1 cellular context compared by ENCODE assay signal in the genomic region with DNA sequence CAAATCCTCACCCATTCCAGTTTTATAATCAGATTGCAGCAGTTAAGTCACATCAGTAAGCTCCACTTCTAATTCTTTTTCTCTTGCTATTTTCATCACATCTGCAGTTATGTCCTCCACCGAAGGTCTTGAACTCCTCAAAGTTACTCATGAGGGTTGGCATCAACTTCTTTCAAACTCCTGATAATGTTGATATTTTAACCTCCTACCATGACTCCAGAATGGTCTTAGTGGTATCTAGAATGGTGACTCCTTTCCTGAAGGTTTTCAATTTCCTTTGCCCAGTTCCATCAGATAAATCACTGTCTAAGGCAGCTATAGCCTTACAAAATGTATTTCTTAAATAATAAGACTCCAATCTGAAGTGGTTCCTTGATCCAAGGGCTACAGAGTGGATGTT.
TF ChIP-seq lines count a peak whose summit lies in the region.

No MANE protein-coding gene starts in this region.

TF ChIP-seq in SK-N-SH, 30 proteins besides CTCF, POLR2A, EP300 and RAD21 (continued from another document):
- TF ChIP-seq TAF1 (IDR thresholded peaks at IDR 0.05; ENCODE audit: borderline replicate concordance, low read depth, low read length) (no peak), NRF1 (IDR thresholded peaks at IDR 0.05; ENCODE audit: low read depth, low read length) (no peak), YY1 (IDR thresholded peaks at IDR 0.05; ENCODE audit: low read depth) (no peak), TCF12 (IDR thresholded peaks at IDR 0.05) (no peak), EZH2phosphoT487 (IDR thresholded peaks at IDR 0.05; ENCODE audit: borderline replicate concordance, low read depth) (no peak), JUND (IDR thresholded peaks at IDR 0.05) (no peak), FOXJ3 (CRISPR knock-in tag; IDR thresholded peaks at IDR 0.05) (no peak), GABPA (IDR thresholded peaks at IDR 0.05; ENCODE audit: low read depth) (no peak), GATA2 (CRISPR knock-in tag; IDR thresholded peaks at IDR 0.05) (no peak)
- TF ChIP-seq, protein P1, sequence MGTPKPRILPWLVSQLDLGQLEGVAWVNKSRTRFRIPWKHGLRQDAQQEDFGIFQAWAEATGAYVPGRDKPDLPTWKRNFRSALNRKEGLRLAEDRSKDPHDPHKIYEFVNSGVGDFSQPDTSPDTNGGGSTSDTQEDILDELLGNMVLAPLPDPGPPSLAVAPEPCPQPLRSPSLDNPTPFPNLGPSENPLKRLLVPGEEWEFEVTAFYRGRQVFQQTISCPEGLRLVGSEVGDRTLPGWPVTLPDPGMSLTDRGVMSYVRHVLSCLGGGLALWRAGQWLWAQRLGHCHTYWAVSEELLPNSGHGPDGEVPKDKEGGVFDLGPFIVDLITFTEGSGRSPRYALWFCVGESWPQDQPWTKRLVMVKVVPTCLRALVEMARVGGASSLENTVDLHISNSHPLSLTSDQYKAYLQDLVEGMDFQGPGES (IDR thresholded peaks at IDR 0.05; ENCODE audit: low read depth, low read length) = no peak
- TF ChIP-seq, protein P2, sequence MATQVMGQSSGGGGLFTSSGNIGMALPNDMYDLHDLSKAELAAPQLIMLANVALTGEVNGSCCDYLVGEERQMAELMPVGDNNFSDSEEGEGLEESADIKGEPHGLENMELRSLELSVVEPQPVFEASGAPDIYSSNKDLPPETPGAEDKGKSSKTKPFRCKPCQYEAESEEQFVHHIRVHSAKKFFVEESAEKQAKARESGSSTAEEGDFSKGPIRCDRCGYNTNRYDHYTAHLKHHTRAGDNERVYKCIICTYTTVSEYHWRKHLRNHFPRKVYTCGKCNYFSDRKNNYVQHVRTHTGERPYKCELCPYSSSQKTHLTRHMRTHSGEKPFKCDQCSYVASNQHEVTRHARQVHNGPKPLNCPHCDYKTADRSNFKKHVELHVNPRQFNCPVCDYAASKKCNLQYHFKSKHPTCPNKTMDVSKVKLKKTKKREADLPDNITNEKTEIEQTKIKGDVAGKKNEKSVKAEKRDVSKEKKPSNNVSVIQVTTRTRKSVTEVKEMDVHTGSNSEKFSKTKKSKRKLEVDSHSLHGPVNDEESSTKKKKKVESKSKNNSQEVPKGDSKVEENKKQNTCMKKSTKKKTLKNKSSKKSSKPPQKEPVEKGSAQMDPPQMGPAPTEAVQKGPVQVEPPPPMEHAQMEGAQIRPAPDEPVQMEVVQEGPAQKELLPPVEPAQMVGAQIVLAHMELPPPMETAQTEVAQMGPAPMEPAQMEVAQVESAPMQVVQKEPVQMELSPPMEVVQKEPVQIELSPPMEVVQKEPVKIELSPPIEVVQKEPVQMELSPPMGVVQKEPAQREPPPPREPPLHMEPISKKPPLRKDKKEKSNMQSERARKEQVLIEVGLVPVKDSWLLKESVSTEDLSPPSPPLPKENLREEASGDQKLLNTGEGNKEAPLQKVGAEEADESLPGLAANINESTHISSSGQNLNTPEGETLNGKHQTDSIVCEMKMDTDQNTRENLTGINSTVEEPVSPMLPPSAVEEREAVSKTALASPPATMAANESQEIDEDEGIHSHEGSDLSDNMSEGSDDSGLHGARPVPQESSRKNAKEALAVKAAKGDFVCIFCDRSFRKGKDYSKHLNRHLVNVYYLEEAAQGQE (IDR thresholded peaks at IDR 0.05; ENCODE audit: low read depth, low read length) = no peak
